In the genomic region with DNA sequence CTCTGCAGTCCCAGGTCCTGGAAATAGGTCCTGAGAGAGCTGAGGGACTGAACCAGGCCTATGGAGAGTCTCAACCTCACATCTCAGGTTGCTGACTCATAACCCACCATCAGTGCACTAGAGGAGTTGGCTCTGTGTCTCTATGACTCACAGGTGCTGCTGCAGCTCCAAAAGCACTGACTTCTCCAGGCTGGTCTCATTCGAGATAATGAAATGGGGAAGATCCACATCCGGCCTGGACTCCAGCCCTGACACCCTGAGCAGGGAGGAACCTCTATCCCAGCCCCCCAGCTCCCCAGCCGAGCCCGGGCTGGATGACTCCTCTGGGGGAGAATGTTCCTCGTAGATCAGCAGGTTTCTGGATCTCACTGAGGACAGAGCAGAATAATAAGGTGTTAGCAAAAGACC, we compare ENCODE assay signal across 1 cellular context.
A peak's percentile ranks its signal among the peaks of the same experiment; 100 is the strongest.
TF ChIP-seq lines count a peak whose summit lies in the region.

No MANE protein-coding gene starts in this region.

TF ChIP-seq in IMR-90, 13 proteins besides CTCF, POLR2A, EP300 and RAD21:
- TF ChIP-seq RFX5 (IDR thresholded peaks at IDR 0.05; ENCODE audit: low read depth, low read length) (no peak), MAFK (IDR thresholded peaks at IDR 0.05; ENCODE audit: low read depth, low read length) (peak; percentile 29), CHD1 (IDR thresholded peaks at IDR 0.05; ENCODE audit: low read depth, low read length) (no peak; the same call in 1 of the 2 replicates), BHLHE40 (IDR thresholded peaks at IDR 0.05; ENCODE audit: low read depth, low read length) (peak; percentile 58; the same call in 1 of the 2 replicates), SMC3 (IDR thresholded peaks at IDR 0.05; ENCODE audit: low read depth, low read length) (peak; percentile 37; the same call in 1 of the 2 replicates), FOS (IDR thresholded peaks at IDR 0.05; ENCODE audit: low read depth, low read length) (peak; percentile 98), CEBPB (IDR thresholded peaks at IDR 0.05; ENCODE audit: low read depth, low read length) (no peak), NFE2L2 (IDR thresholded peaks at IDR 0.05; ENCODE audit: low read depth, low read length) (peak; percentile 54; the same call in 1 of the 2 replicates), MXI1 (IDR thresholded peaks at IDR 0.05; ENCODE audit: borderline replicate concordance, low read depth, low read length) (no peak), RCOR1 (IDR thresholded peaks at IDR 0.05; ENCODE audit: insufficient replicate concordance, low read length) (peak; percentile 76), ELK1 (IDR thresholded peaks at IDR 0.05; ENCODE audit: borderline replicate concordance, low read depth, low read length) (no peak), MAZ (IDR thresholded peaks at IDR 0.05; ENCODE audit: borderline replicate concordance, low read depth, low read length) (peak; percentile 65)
- TF ChIP-seq, protein P1, sequence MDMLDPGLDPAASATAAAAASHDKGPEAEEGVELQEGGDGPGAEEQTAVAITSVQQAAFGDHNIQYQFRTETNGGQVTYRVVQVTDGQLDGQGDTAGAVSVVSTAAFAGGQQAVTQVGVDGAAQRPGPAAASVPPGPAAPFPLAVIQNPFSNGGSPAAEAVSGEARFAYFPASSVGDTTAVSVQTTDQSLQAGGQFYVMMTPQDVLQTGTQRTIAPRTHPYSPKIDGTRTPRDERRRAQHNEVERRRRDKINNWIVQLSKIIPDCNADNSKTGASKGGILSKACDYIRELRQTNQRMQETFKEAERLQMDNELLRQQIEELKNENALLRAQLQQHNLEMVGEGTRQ (IDR thresholded peaks at IDR 0.05; ENCODE audit: low read depth, low read length), result no peak
TF ChIP-seq in IMR-90: peak in this region for 7.
